ENCODE assay signal across 1 cellular context in genomic region chr17:19448341-19449268, GRCh38.
A peak's percentile ranks its signal among the peaks of the same experiment; 100 is the strongest.
TF ChIP-seq lines count a peak whose summit lies in the region.

No MANE protein-coding gene starts in this region.

TF ChIP-seq in A549, 52 proteins besides CTCF, POLR2A, EP300 and RAD21 (continued from another document):
- TF ChIP-seq HOXA7 (CRISPR knock-in tag; IDR thresholded peaks at IDR 0.05): no peak
- TF ChIP-seq SMC3 (IDR thresholded peaks at IDR 0.05): no peak
- TF ChIP-seq HES2 (IDR thresholded peaks at IDR 0.05): 0 out of 2 replicates have a peak, but pooled peaks have one; percentile 39
- TF ChIP-seq NPAS2 (CRISPR knock-in tag; IDR thresholded peaks at IDR 0.05; ENCODE audit: borderline replicate concordance): no peak
- TF ChIP-seq TFCP2L1 (CRISPR knock-in tag; IDR thresholded peaks at IDR 0.05): no peak
- no peak for TF ChIP-seq KDM5A (IDR thresholded peaks at IDR 0.05)
- TF ChIP-seq FOSB (CRISPR knock-in tag; IDR thresholded peaks at IDR 0.05): no peak
- TF ChIP-seq EHF (CRISPR knock-in tag; IDR thresholded peaks at IDR 0.05): no peak
- TF ChIP-seq RCOR1 (IDR thresholded peaks at IDR 0.05; ENCODE audit: low read depth, low read length): no peak
- no peak for TF ChIP-seq NR3C1 (IDR thresholded peaks at IDR 0.05)
- peak; percentile 72 for TF ChIP-seq USF2 (IDR thresholded peaks at IDR 0.05)
- TF ChIP-seq MAX (IDR thresholded peaks at IDR 0.05): no peak
- TF ChIP-seq JUNB (IDR thresholded peaks at IDR 0.05): peak; percentile 48
- TF ChIP-seq ELK1 (IDR thresholded peaks at IDR 0.05; ENCODE audit: low read depth, low read length): no peak
- 0 out of 3 replicates have a peak, but pooled peaks have one; percentile 8 for TF ChIP-seq BCL3 (IDR thresholded peaks at IDR 0.05)
- TF ChIP-seq JUN (IDR thresholded peaks at IDR 0.05): peak; percentile 10 to 38; a peak in 2 of 5 replicates
- TF ChIP-seq HMGXB4 (CRISPR knock-in tag; IDR thresholded peaks at IDR 0.05; ENCODE audit: borderline replicate concordance): no peak
- TF ChIP-seq EHMT2 (IDR thresholded peaks at IDR 0.05; ENCODE audit: low read depth): no peak
- no peak for TF ChIP-seq E2F6 (IDR thresholded peaks at IDR 0.05; ENCODE audit: borderline replicate concordance, low read depth)
- no peak for TF ChIP-seq CBX2 (IDR thresholded peaks at IDR 0.05; ENCODE audit: borderline replicate concordance, low read depth)
- no peak for TF ChIP-seq PBX3 (IDR thresholded peaks at IDR 0.05)
- no peak for TF ChIP-seq PHF8 (IDR thresholded peaks at IDR 0.05; ENCODE audit: borderline replicate concordance, low read depth)
- TF ChIP-seq ATOH8 (CRISPR knock-in tag; IDR thresholded peaks at IDR 0.05; ENCODE audit: low read depth): no peak
- peak; percentile 99 for TF ChIP-seq HOXB5 (CRISPR knock-in tag; IDR thresholded peaks at IDR 0.05)
- TF ChIP-seq HDAC2 (IDR thresholded peaks at IDR 0.05): no peak
- TF ChIP-seq CBX8 (IDR thresholded peaks at IDR 0.05): no peak
- TF ChIP-seq ZFP36 (IDR thresholded peaks at IDR 0.05; ENCODE audit: borderline replicate concordance, partially characterized antibody): no peak
- TF ChIP-seq GATA3 (IDR thresholded peaks at IDR 0.05; ENCODE audit: borderline replicate concordance): no peak
- TF ChIP-seq CEBPB (IDR thresholded peaks at IDR 0.05): peak in 1 of 2 experiments; percentile 45; a peak in 1 of 4 replicates
- no peak for TF ChIP-seq NFE2L2 (conservative IDR thresholded peaks at IDR 0.05; ENCODE audit: low read length)
- TF ChIP-seq RFX5 (IDR thresholded peaks at IDR 0.05): no peak
- no peak for TF ChIP-seq RNF2 (IDR thresholded peaks at IDR 0.05; ENCODE audit: borderline replicate concordance, low read depth)
- no peak for TF ChIP-seq FOXS1 (CRISPR knock-in tag; IDR thresholded peaks at IDR 0.05)
- TF ChIP-seq CHD4 (IDR thresholded peaks at IDR 0.05; ENCODE audit: borderline replicate concordance): no peak
